In genomic region chr1:21764615-21765423, GRCh38 we compare ENCODE assay signal across 9 cellular contexts. TPM values are rescaled to one million over a fixed set of nuclear protein-coding genes. Genes with fewer than 3 reads are reported as not detected.
A peak's percentile ranks its signal among the peaks of the same experiment; 100 is the strongest.
DNase-seq lines count a peak whose midpoint lies in the region; ATAC-seq and TF ChIP-seq lines count a peak whose summit lies in the region.
"Had no signal": no experiment of that assay in that cellular context is flagged by ENCODE, and none has a peak within 500 bp of the region (broad histone marks: within the 10 kb centered on the region; RNA-seq: fewer than 3 reads in every experiment).

No MANE protein-coding gene starts in this region.

- in situ Hi-C loops in SK-MEL-5 (cut with HindIII; ENCODE audit: low pct_unique_long_range_greater_than_20kb, low sequenced_read_pairs), result no loop called here

- intact Hi-C loops in dorsolateral prefrontal cortex (cut with DNase I), result no loop called here

- peak overlapping the region in 19 of 59 donors; percentile 0 to 70 (median 35) for H3K27ac ChIP-seq in dorsolateral prefrontal cortex

- DNase-seq in stimulated activated CD4-positive, alpha-beta T cell treated with anti-CD3 and anti-CD28 coated beads, Interleukin-15, amount 100 ng/mL, for 24 hours, result peak; percentile 43
- DNase-seq in stimulated activated CD4-positive, alpha-beta T cell treated with anti-CD3 and anti-CD28 coated beads, Interleukin-2, amount 100 ng/mL, for 48 hours, result no peak
- peak; percentile 80 for DNase-seq in SK-MEL-5 (ENCODE audit: low read depth, low spot score)
- DNase-seq in fibroblast of the conjunctiva (ENCODE audit: low read depth), result peak; percentile 82
- no peak for DNase-seq in stimulated activated effector memory CD8-positive, alpha-beta T cell treated with anti-CD3 and anti-CD28 coated beads, Interleukin-12 subunit alpha, Interleukin-12 subunit beta, amount 100 ng/mL, for 72 hours (ENCODE audit: low spot score in 2 of 2)
- no peak for DNase-seq in dorsolateral prefrontal cortex
- DNase-seq: activated naive CD8-positive, alpha-beta T cell treated with anti-CD3 and anti-CD28 coated beads, Interleukin-2, amount 10 ng/mL, durations not matched to agents 7 days and 5 days had no signal

- H3K9me3 Mint-ChIP-seq in stimulated activated effector memory CD8-positive, alpha-beta T cell treated with anti-CD3 and anti-CD28 coated beads, Interleukin-12 subunit alpha, Interleukin-12 subunit beta, amount 100 ng/mL, for 72 hours, result no peaks in the 10 kb centered on the region
- H3K9me3 Mint-ChIP-seq: activated naive CD8-positive, alpha-beta T cell treated with anti-CD3 and anti-CD28 coated beads, Interleukin-2, amount 10 ng/mL, durations not matched to agents 7 days and 5 days had no signal

- H3K36me3 Mint-ChIP-seq in stimulated activated effector memory CD8-positive, alpha-beta T cell treated with anti-CD3 and anti-CD28 coated beads, Interleukin-12 subunit alpha, Interleukin-12 subunit beta, amount 100 ng/mL, for 72 hours, result peaks cover 14% of the 10 kb centered on the region

- peak; percentile 84 for ATAC-seq in stimulated activated effector memory CD8-positive, alpha-beta T cell treated with anti-CD3 and anti-CD28 coated beads, Interleukin-12 subunit alpha, Interleukin-12 subunit beta, amount 100 ng/mL, for 72 hours
- ATAC-seq in GM18907 (IDR thresholded peaks at IDR 0.05; ENCODE audit: unreplicated experiment), result no peak
- ATAC-seq in GM19023 (IDR thresholded peaks at IDR 0.05; ENCODE audit: unreplicated experiment), result no peak

- H3K27me3 ChIP-seq in dorsolateral prefrontal cortex, result no peaks in the 10 kb centered on the region

- H3K27ac Mint-ChIP-seq in stimulated activated effector memory CD8-positive, alpha-beta T cell treated with anti-CD3 and anti-CD28 coated beads, Interleukin-12 subunit alpha, Interleukin-12 subunit beta, amount 100 ng/mL, for 72 hours, result no peak overlapping the region
- H3K27ac Mint-ChIP-seq: activated naive CD8-positive, alpha-beta T cell treated with anti-CD3 and anti-CD28 coated beads, Interleukin-2, amount 10 ng/mL, durations not matched to agents 7 days and 5 days had no signal

- no peak overlapping the region for H3K4me3 ChIP-seq in dorsolateral prefrontal cortex

- peaks cover 47% of the 10 kb centered on the region for H3K4me1 Mint-ChIP-seq in stimulated activated effector memory CD8-positive, alpha-beta T cell treated with anti-CD3 and anti-CD28 coated beads, Interleukin-12 subunit alpha, Interleukin-12 subunit beta, amount 100 ng/mL, for 72 hours

- TF ChIP-seq CTCF in dorsolateral prefrontal cortex (IDR thresholded peaks at IDR 0.05 in 54 of 56, conservative IDR thresholded peaks at IDR 0.05 in 2 of 56; ENCODE audit: low read depth in 1 of 56, partially characterized antibody in 56 of 56), result no peak

- H3K4me3 Mint-ChIP-seq in stimulated activated effector memory CD8-positive, alpha-beta T cell treated with anti-CD3 and anti-CD28 coated beads, Interleukin-12 subunit alpha, Interleukin-12 subunit beta, amount 100 ng/mL, for 72 hours, result no peak overlapping the region
- H3K4me3 Mint-ChIP-seq: activated naive CD8-positive, alpha-beta T cell treated with anti-CD3 and anti-CD28 coated beads, Interleukin-2, amount 10 ng/mL, durations not matched to agents 7 days and 5 days had no signal

RNA-seq across cellular contexts. Expression of gene USP48, which starts 18.1 kb away (rescaled TPM):
- 57.3 and 58.3 TPM in 2 replicates for total RNA-seq in SK-MEL-5 (2014; rRNA removed; shearing (Covaris generic))
- polyA plus RNA-seq in SK-MEL-5 (2015; cell fraction: cytosol; rRNA removed), result 42.8 and 53.2 TPM in 2 replicates
- 201 and 283 TPM in 2 replicates for polyA plus RNA-seq in SK-MEL-5 (2015; cell fraction: nucleus; rRNA removed)
- 100 to 1,000 TPM in 79 of 120 experiments, 10 to 100 TPM in 41; 77.5 to 131 (median 105) TPM for total RNA-seq in dorsolateral prefrontal cortex

RNA-seq across cellular contexts. Expression of gene LDLRAD2, which starts 47.2 kb away (rescaled TPM):
- total RNA-seq in SK-MEL-5 (2014; rRNA removed; shearing (Covaris generic)), result not detected in 2 replicates
- not detected in 2 replicates for polyA plus RNA-seq in SK-MEL-5 (2015; cell fraction: cytosol; rRNA removed)
- not detected in 2 replicates for polyA plus RNA-seq in SK-MEL-5 (2015; cell fraction: nucleus; rRNA removed)
- total RNA-seq in dorsolateral prefrontal cortex, result 1 to 10 TPM in 10 of 120 experiments, under 1 TPM in 102, not detected in 8; 0.11 to 1.7 (median 0.48) TPM

Comparison
In these comparisons a context has a peak if more than half of its experiments do, and no peak if none do; other contexts are left out.
1. DNase-seq: peak in stimulated activated CD4-positive, alpha-beta T cell treated with anti-CD3 and anti-CD28 coated beads, Interleukin-15, amount 100 ng/mL, for 24 hours (single experiment), SK-MEL-5 (single experiment) and fibroblast of the conjunctiva (single experiment); none in stimulated activated CD4-positive, alpha-beta T cell treated with anti-CD3 and anti-CD28 coated beads, Interleukin-2, amount 100 ng/mL, for 48 hours (0 of 2), stimulated activated effector memory CD8-positive, alpha-beta T cell treated with anti-CD3 and anti-CD28 coated beads, Interleukin-12 subunit alpha, Interleukin-12 subunit beta, amount 100 ng/mL, for 72 hours (0 of 2) and dorsolateral prefrontal cortex (0 of 10).